ENCODE assay signal across 2 cellular contexts in the genomic region with DNA sequence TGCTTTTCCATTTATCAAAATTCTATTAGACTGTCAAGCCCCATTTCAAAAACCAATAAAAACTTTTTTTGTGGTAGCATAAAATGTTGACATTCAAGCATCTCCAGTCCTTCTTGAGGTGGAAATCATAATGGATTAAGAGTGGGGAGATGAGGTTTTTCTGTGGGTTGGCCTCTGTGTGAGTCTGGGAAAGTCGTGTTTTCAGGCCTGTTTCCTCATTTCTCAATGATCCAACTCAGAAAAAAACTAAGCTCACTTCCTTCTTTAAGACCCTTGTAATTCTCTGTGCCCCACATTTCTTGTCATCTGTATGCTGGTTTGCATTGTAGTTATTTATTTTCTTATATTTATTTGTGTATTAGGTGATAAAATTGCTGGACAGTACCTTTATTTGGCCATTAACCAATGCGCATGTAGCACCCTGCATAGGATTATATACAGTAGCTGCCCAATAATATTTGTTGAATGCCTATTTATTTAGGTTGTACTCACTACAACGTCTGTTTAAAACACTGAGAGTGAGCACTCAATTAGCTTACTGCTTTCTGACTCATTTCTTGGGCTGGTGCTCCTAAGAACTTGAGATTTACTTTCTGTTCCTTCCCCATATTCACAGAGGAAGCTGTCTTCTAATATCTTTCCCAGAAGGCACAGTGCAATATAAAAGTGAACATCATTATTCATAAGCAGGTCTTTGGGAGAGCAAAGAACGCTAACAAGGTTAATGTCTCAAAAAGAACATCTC.
TF ChIP-seq lines count a peak whose summit lies in the region.

No MANE protein-coding gene starts in this region.

TF ChIP-seq in IMR-90, 13 proteins besides CTCF, POLR2A, EP300 and RAD21:
- TF ChIP-seq MAZ (IDR thresholded peaks at IDR 0.05; ENCODE audit: borderline replicate concordance, low read depth, low read length) (no peak), RCOR1 (IDR thresholded peaks at IDR 0.05; ENCODE audit: insufficient replicate concordance, low read length) (no peak), SMC3 (IDR thresholded peaks at IDR 0.05; ENCODE audit: low read depth, low read length) (no peak), CHD1 (IDR thresholded peaks at IDR 0.05; ENCODE audit: low read depth, low read length) (no peak), MAFK (IDR thresholded peaks at IDR 0.05; ENCODE audit: low read depth, low read length) (no peak)
TF ChIP-seq in IMR-90: peak in this region for 0.

TF ChIP-seq in GM12878, 131 proteins besides CTCF, POLR2A, EP300 and RAD21:
- 0 out of 2 replicates have a peak, but pooled peaks have one; percentile 12 for TF ChIP-seq NFIC (IDR thresholded peaks at IDR 0.05; ENCODE audit: low read depth, low read length)
- no peak for TF ChIP-seq TBL1XR1 (IDR thresholded peaks at IDR 0.05; ENCODE audit: low read depth, low read length)
- TF ChIP-seq SPI1 (IDR thresholded peaks at IDR 0.05; ENCODE audit: borderline replicate concordance, insufficient read depth, low read depth, low read length), result peak; percentile 15; the same call in 1 of the 2 replicates
TF ChIP-seq in GM12878: peak in this region for 2.
